ENCODE assay signal across 8 cellular contexts in the genomic region with DNA sequence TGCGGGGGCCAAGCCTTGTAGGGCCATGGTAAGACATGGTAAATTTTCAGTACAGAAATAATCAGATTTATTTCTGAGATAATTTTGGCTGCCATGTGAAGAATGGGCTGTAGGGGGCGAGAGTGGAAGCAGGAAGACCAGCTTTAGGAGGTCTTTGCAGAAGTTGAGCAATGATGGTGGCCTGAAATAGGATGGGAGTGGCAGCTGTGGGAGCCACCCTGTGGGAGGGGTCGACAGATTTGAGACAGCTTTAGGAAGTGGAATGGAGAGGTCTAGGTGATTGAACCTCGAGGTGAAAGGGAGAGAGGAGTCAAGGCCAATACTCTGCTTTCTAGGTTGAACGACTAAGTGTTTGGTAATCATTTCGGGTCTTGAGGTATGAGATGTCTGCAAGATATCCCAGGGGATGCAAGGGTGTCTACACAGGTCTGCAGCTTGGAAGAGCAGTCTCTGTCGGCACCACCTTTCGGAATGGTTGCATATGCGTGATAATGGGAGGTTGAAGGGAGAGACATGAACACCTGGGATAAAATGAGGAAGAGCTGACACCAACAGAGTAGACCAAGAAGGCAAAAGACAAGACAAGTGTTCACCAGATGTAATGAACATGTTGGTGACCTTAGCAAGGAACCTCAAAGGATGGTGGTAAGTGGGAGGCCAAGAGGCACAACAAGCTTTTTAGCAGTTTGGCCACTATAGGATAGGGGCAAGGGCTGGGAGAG. TPM values are rescaled to one million over a fixed set of nuclear protein-coding genes. Genes with fewer than 3 reads are reported as not detected.
DNase-seq lines count a peak whose midpoint lies in the region; ATAC-seq and TF ChIP-seq lines count a peak whose summit lies in the region.

No MANE protein-coding gene starts in this region.

- TF ChIP-seq POLR2A in esophagus muscularis mucosa (IDR thresholded peaks at IDR 0.05; ENCODE audit: low read depth) (no peak), sigmoid colon (IDR thresholded peaks at IDR 0.05) (no peak)

- TF ChIP-seq CTCF in AG09319 (IDR thresholded peaks at IDR 0.05; ENCODE audit: low read depth, low read length) (peak; percentile 68), GM12864 (IDR thresholded peaks at IDR 0.05; ENCODE audit: low read depth, low read length, missing control alignments) (peak; percentile 79), esophagus muscularis mucosa (IDR thresholded peaks at IDR 0.05) (peak; percentile 51 to 67 (median 59)), sigmoid colon (IDR thresholded peaks at IDR 0.05) (peak; percentile 29 to 57 (median 50))

- no peak for ATAC-seq in HG03439 (IDR thresholded peaks at IDR 0.05; ENCODE audit: unreplicated experiment)
- no peak for ATAC-seq in HG02642 (IDR thresholded peaks at IDR 0.05; ENCODE audit: poor library complexity, unreplicated experiment)

- H3K4me1 ChIP-seq in esophagus muscularis mucosa: peaks cover 6 to 23% (median 18%) of the 10 kb centered on the region in 4 donors
- H3K4me1 ChIP-seq in sigmoid colon: peaks cover 0 to 30% (median 10%) of the 10 kb centered on the region in 4 donors

- no peaks in the 10 kb centered on the region for H3K27me3 ChIP-seq in esophagus muscularis mucosa
- no peaks in the 10 kb centered on the region for H3K27me3 ChIP-seq in sigmoid colon

- WGBS in esophagus muscularis mucosa: 52% methylated on average over 9 of the region's 9 CpGs
- 57 to 62% methylated on average over 9 of the region's 9 CpGs for WGBS in sigmoid colon, 2 donors

- no peak overlapping the region for H3K27ac ChIP-seq in esophagus muscularis mucosa (replicated peaks in 1 of 4)
- no peak overlapping the region for H3K27ac ChIP-seq in sigmoid colon

- H3K4me3 ChIP-seq in GM12864 (ENCODE audit: low read depth, low read length): no peak overlapping the region
- H3K4me3 ChIP-seq in esophagus muscularis mucosa: no peak overlapping the region
- H3K4me3 ChIP-seq in sigmoid colon: no peak overlapping the region

- DNase-seq in AG09319 (ENCODE audit: extremely low read depth, low read depth) (no peak), GM12864 (ENCODE audit: low read depth) (peak; percentile 76), NCI-H2227 treated with DMSO at 0.1 percent for 48 hours (lab: John Stamatoyannopoulos, UW) (peak; percentile 30), esophagus muscularis mucosa (ENCODE audit: extremely low spot score) (no peak), sigmoid colon (no peak)
- DNase-seq in activated CD4-positive, alpha-beta T cell treated with anti-CD3 and anti-CD28 coated beads, Interleukin-2, amount 50 U/mL, for 4 hours: peak; percentile 38

- H3K9me3 ChIP-seq in esophagus muscularis mucosa: no peaks in the 10 kb centered on the region
- H3K9me3 ChIP-seq in sigmoid colon: no peaks in the 10 kb centered on the region

- TF ChIP-seq EP300 in esophagus muscularis mucosa (IDR thresholded peaks at IDR 0.05) (no peak), sigmoid colon (IDR thresholded peaks at IDR 0.05) (no peak)

- intact Hi-C loops in esophagus muscularis mucosa (cut with DNase I) (no loop called here), sigmoid colon (cut with DNase I) (no loop called here)

- H3K36me3 ChIP-seq in esophagus muscularis mucosa (peaks cover 18 to 25% (median 25%) of the 10 kb centered on the region in 4 donors), sigmoid colon (peaks cover 8 to 24% (median 22%) of the 10 kb centered on the region in 4 donors)

RNA-seq across cellular contexts. Expression of a gene that starts 4.2 kb away (rescaled TPM):
- total RNA-seq in esophagus muscularis mucosa: 10 to 100 TPM; 41.9 to 72.6 (median 50.0) TPM
- total RNA-seq in sigmoid colon: 10 to 100 TPM; 26.4 to 37.4 (median 35.0) TPM
- 10 to 100 TPM; 36.0 to 59.8 (median 43.0) TPM for polyA plus RNA-seq in sigmoid colon

RNA-seq across cellular contexts. Expression of a gene that starts 15.6 kb away (rescaled TPM):
- total RNA-seq in esophagus muscularis mucosa: 10 to 100 TPM; 48.7 to 78.8 (median 66.1) TPM
- total RNA-seq in sigmoid colon: 10 to 100 TPM; 43.4 to 58.4 (median 52.5) TPM
- polyA plus RNA-seq in sigmoid colon: 10 to 100 TPM; 26.8 to 55.0 (median 28.2) TPM

RNA-seq across cellular contexts. Expression of a gene that starts 17.1 kb away (rescaled TPM):
- total RNA-seq in esophagus muscularis mucosa: 10 to 100 TPM; 25.3 to 50.3 (median 33.4) TPM
- 10 to 100 TPM; 26.9 to 40.3 (median 29.2) TPM for total RNA-seq in sigmoid colon
- 10 to 100 TPM; 19.0 to 41.3 (median 22.2) TPM for polyA plus RNA-seq in sigmoid colon

RNA-seq across cellular contexts. Expression of a gene that starts 33.4 kb away (rescaled TPM):
- total RNA-seq in esophagus muscularis mucosa (10 to 100 TPM in 1 of 4 donors, 1 to 10 TPM in 3; 3.3 to 10.8 (median 6.0) TPM), sigmoid colon (1 to 10 TPM in 3 of 4 donors, under 1 TPM in 1; 0.82 to 4.2 (median 1.6) TPM)
- under 1 TPM in 1 of 3 donors, not detected in 2; 0.19 TPM for polyA plus RNA-seq in sigmoid colon

Comparison
In these comparisons a context has a peak if more than half of its experiments do, and no peak if none do; other contexts are left out.
1. DNase-seq: peak in GM12864 (single experiment), NCI-H2227 treated with DMSO at 0.1 percent for 48 hours (single experiment) and activated CD4-positive, alpha-beta T cell treated with anti-CD3 and anti-CD28 coated beads, Interleukin-2, amount 50 U/mL, for 4 hours (2 of 2); none in AG09319 (single experiment), esophagus muscularis mucosa (single experiment) and sigmoid colon (single experiment).
2. Peak in every context shown above with its lines, with median percentiles within 50 percentile points of each other: CTCF ChIP-seq.